In the genomic region with DNA sequence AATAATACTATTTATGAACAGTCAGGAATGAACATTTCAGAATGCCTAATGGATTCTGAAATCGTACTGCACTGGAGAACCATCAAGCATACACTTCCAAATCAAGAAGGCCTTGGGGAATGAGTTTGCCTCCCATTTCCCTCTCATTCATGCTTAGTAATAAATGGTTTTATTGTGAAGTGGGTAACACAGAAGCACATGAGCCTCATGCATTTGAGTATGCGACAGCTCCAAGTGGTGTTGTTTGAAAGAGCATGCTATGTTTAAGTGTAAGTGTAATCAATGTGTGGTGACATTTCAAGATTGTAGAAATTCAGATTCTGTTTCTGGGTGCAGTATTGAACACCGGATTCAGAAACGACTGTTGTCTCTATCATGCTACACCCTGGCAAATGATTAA, we compare ENCODE assay signal across 20 cellular contexts.
"Had no signal": no experiment of that assay in that cellular context is flagged by ENCODE, and none has a peak within 500 bp of the region (broad histone marks: within the 10 kb centered on the region; RNA-seq: fewer than 3 reads in every experiment).

No MANE protein-coding gene starts in this region.

- H3K27me3 Mint-ChIP-seq: stimulated activated naive CD8-positive, alpha-beta T cell treated with anti-CD3 and anti-CD28 coated beads, Interleukin-15, Interleukin-2, amounts not matched to agents 100 ng/mL and 50 ng/mL, for 24 hours had no signal

- H3K4me3 Mint-ChIP-seq: activated CD4-positive, alpha-beta T cell treated with anti-CD3 and anti-CD28 coated beads, Interleukin-2, amount 10 ng/mL, durations not matched to agents 7 days and 5 days; activated CD8-positive, alpha-beta memory T cell treated with anti-CD3 and anti-CD28 coated beads, Interleukin-2, amount 10 ng/mL, durations not matched to agents 7 days and 5 days; activated CD8-positive, alpha-beta T cell treated with anti-CD3 and anti-CD28 coated beads for 36 hours; activated naive CD4-positive, alpha-beta T cell treated with anti-CD3 and anti-CD28 coated beads, Interleukin-2, amount 50 U/mL, for 24 hours; naive thymus-derived CD8-positive, alpha-beta T cell; stimulated activated naive CD8-positive, alpha-beta T cell treated with anti-CD3 and anti-CD28 coated beads, Interleukin-15, Interleukin-2, amounts not matched to agents 100 ng/mL and 50 ng/mL, for 24 hours; T-helper 2 cell treated with Interferon-gamma antibody and Interleukin-4, amounts not matched to agents 5 μg/mL and 100 μg/mL, for 36 hours had no signal

- H3K27ac Mint-ChIP-seq: activated CD4-positive, alpha-beta T cell treated with anti-CD3 and anti-CD28 coated beads, Interleukin-2, amount 10 ng/mL, durations not matched to agents 7 days and 5 days; activated CD8-positive, alpha-beta memory T cell treated with anti-CD3 and anti-CD28 coated beads, Interleukin-2, amount 10 ng/mL, durations not matched to agents 7 days and 5 days; activated CD8-positive, alpha-beta T cell treated with anti-CD3 and anti-CD28 coated beads for 36 hours; activated naive CD4-positive, alpha-beta T cell treated with anti-CD3 and anti-CD28 coated beads, Interleukin-2, amount 50 U/mL, for 24 hours; naive thymus-derived CD8-positive, alpha-beta T cell; stimulated activated naive CD8-positive, alpha-beta T cell treated with anti-CD3 and anti-CD28 coated beads, Interleukin-15, Interleukin-2, amounts not matched to agents 100 ng/mL and 50 ng/mL, for 24 hours; T-helper 2 cell treated with Interferon-gamma antibody and Interleukin-4, amounts not matched to agents 5 μg/mL and 100 μg/mL, for 36 hours had no signal

- DNase-seq: activated CD4-positive, alpha-beta T cell treated with anti-CD3 and anti-CD28 coated beads, Interleukin-2, amount 10 ng/mL, durations not matched to agents 7 days and 5 days; activated CD4-positive, CD25-positive, alpha-beta regulatory T cell treated with anti-CD3 and anti-CD28 coated beads, Interleukin-2, amount 50 U/mL, for 72 hours; activated CD8-positive, alpha-beta memory T cell treated with anti-CD3 and anti-CD28 coated beads, Interleukin-2, amount 10 ng/mL, durations not matched to agents 7 days and 5 days; activated CD8-positive, alpha-beta T cell treated with anti-CD3 and anti-CD28 coated beads for 36 hours; activated effector memory CD4-positive, alpha-beta T cell treated with anti-CD3 and anti-CD28 coated beads, Interleukin-2, amount 50 U/mL, for 16 hours; activated T-cell treated with anti-CD3 and anti-CD28 coated beads for 4 hours; anterior cingulate cortex; body of pancreas; erythroblast; foreskin fibroblast; naive thymus-derived CD8-positive, alpha-beta T cell; psoas muscle; right cardiac atrium; stimulated activated CD4-positive, alpha-beta T cell treated with anti-CD3 and anti-CD28 coated beads, Interleukin-4, amount 100 ng/mL, for 4 hours; WERI-Rb-1 had no signal

- H3K36me3 Mint-ChIP-seq: activated CD8-positive, alpha-beta memory T cell treated with anti-CD3 and anti-CD28 coated beads, Interleukin-2, amount 10 ng/mL, durations not matched to agents 7 days and 5 days; activated naive CD4-positive, alpha-beta T cell treated with anti-CD3 and anti-CD28 coated beads, Interleukin-2, amount 50 U/mL, for 24 hours; naive thymus-derived CD8-positive, alpha-beta T cell had no signal

- H3K4me1 Mint-ChIP-seq: activated CD4-positive, alpha-beta T cell treated with anti-CD3 and anti-CD28 coated beads, Interleukin-2, amount 10 ng/mL, durations not matched to agents 7 days and 5 days; activated CD8-positive, alpha-beta memory T cell treated with anti-CD3 and anti-CD28 coated beads, Interleukin-2, amount 10 ng/mL, durations not matched to agents 7 days and 5 days; activated naive CD4-positive, alpha-beta T cell treated with anti-CD3 and anti-CD28 coated beads, Interleukin-2, amount 50 U/mL, for 24 hours; naive thymus-derived CD8-positive, alpha-beta T cell had no signal

- ATAC-seq: activated CD8-positive, alpha-beta memory T cell treated with anti-CD3 and anti-CD28 coated beads, Interleukin-2, amount 10 ng/mL, durations not matched to agents 7 days and 5 days; activated CD8-positive, alpha-beta T cell treated with anti-CD3 and anti-CD28 coated beads for 36 hours; body of pancreas; left lobe of liver; naive thymus-derived CD8-positive, alpha-beta T cell; psoas muscle; right cardiac atrium had no signal

- H3K9me3 ChIP-seq: body of pancreas, psoas muscle, tibial nerve had no signal
